18 cellular contexts compared by ENCODE assay signal in the genomic region with DNA sequence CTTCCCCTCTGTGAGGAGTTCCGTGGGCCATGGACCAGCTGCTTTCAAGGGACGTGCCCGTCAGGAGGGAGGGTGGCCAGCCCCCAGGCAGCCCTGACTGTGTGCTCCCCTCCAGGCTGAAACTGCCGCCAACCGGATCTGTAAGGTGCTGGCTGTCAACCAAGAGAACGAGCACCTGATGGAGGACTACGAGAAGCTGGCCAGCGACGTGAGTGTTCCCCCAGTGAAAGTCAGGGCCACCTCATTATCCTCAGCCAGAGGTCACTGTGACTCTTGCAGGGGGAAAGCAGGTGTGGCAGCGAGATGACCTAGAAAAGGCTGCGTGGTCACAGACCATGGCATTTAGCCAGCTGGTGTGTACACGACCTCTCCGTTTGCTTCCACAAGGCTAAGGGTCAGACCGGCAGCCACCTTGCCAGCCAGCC. TPM values are rescaled to one million over a fixed set of nuclear protein-coding genes. Genes with fewer than 3 reads are reported as not detected.
A peak's percentile ranks its signal among the peaks of the same experiment; 100 is the strongest.
DNase-seq lines count a peak whose midpoint lies in the region; ATAC-seq and TF ChIP-seq lines count a peak whose summit lies in the region.
"Had no signal": no experiment of that assay in that cellular context is flagged by ENCODE, and none has a peak within 500 bp of the region (broad histone marks: within the 10 kb centered on the region; RNA-seq: fewer than 3 reads in every experiment).

No MANE protein-coding gene starts in this region.

- CTCF ChIA-PET in RWPE1 (lab: Yijun Ruan, JAX) = interaction anchor here (0.7 kb wide), 1 partner anchor 171 kb away, joined by 3 read pairs; no protein-coding TSS in a partner anchor

- no peak for TF ChIP-seq POLR2A in GM18505 (IDR thresholded peaks at IDR 0.05; ENCODE audit: borderline replicate concordance, extremely low read depth, insufficient read depth, insufficient read length)

- H3K27me3 ChIP-seq in duodenal mucosa (ENCODE audit: control insufficient read depth in 1 of 2, insufficient read depth in 2 of 2, low read length in 2 of 2) = no peaks in the 10 kb centered on the region

- H3K4me1 ChIP-seq in duodenal mucosa (ENCODE audit: control insufficient read depth in 1 of 2, insufficient read depth in 2 of 2, low read length in 2 of 2) = peaks cover 0 to 8% of the 10 kb centered on the region in 2 donors

- POLR2A ChIA-PET in RWPE1 (lab: Yijun Ruan, JAX; ENCODE audit: low non-redundant PET) = interaction anchor here (0.6 kb wide), 1 partner anchor 181 kb away, joined by 8 read pairs; no protein-coding TSS in a partner anchor

- no peak overlapping the region for H3K9ac ChIP-seq in duodenal mucosa (ENCODE audit: low read depth in 1 of 2, low read length in 2 of 2)

- no peak overlapping the region for H3K4me3 ChIP-seq in duodenal mucosa (ENCODE audit: low read depth in 1 of 2, low read length in 2 of 2)

- TF ChIP-seq CTCF in RWPE1 (conservative IDR thresholded peaks at IDR 0.05; ENCODE audit: low read depth) = no peak

- ATAC-seq in GM18505 (IDR thresholded peaks at IDR 0.05; ENCODE audit: unreplicated experiment) = no peak
- ATAC-seq: HCT116, left colon had no signal

- H3K9me3 ChIP-seq in duodenal mucosa (ENCODE audit: control insufficient read depth in 1 of 2, low read length in 2 of 2) = no peaks in the 10 kb centered on the region

- peaks cover 62 to 96% of the 10 kb centered on the region in 2 donors for H3K36me3 ChIP-seq in duodenal mucosa (ENCODE audit: control insufficient read depth in 1 of 2, insufficient read depth in 2 of 2, low read length in 2 of 2)

- H3K27ac ChIP-seq in RWPE1 (peak overlapping the region; percentile 87), duodenal mucosa (ENCODE audit: low read depth, low read length) (peak overlapping the region; percentile 28), temporal lobe (ENCODE audit: low read depth, low read length) (peak overlapping the region; percentile 75)

- DNase-seq in RWPE1 (ENCODE audit: low spot score) (no peak), mucosa of gallbladder (ENCODE audit: low spot score) (peak; percentile 54), midbrain (lab: John Stamatoyannopoulos, UW) (no peak), medulla oblongata (ENCODE audit: extremely low spot score) (no peak), NCI-H2107 treated with DMSO at 0.1 percent for 48 hours (lab: John Stamatoyannopoulos, UW; ENCODE audit: unreplicated experiment) (no peak)
- DNase-seq: activated B cell treated with CpG ODN at 0.5 μM for 24 hours; activated naive CD4-positive, alpha-beta T cell treated with Interleukin-2 at 50 U/mL for 16 hours; central memory CD4-positive, alpha-beta T cell; left colon; NCI-H1092 treated with DMSO at 0.1 percent for 48 hours; NCI-H510A treated with DMSO at 0.1 percent for 48 hours; stimulated activated naive CD8-positive, alpha-beta T cell treated with anti-CD3 and anti-CD28 coated beads, Interleukin-15, amount 100 ng/mL, for 72 hours; T-helper 1 cell had no signal

RNA-seq across cellular contexts. Expression of a gene that starts 29.9 kb away (rescaled TPM):
- total RNA-seq in mucosa of gallbladder = 206 TPM
- total RNA-seq in temporal lobe = 0.25 TPM
- total RNA-seq: endothelial cell of umbilical vein had no signal

RNA-seq across cellular contexts. Expression of a gene that starts 59.0 kb away (rescaled TPM):
- not detected for total RNA-seq in mucosa of gallbladder
- 0.74 TPM for total RNA-seq in temporal lobe
- total RNA-seq: activated B cell treated with CpG ODN at 0.5 μM for 24 hours, endothelial cell of umbilical vein, left colon had no signal

Comparison
In these comparisons a context has a peak if more than half of its experiments do, and no peak if none do; other contexts are left out.
1. H3K27ac ChIP-seq: peak in every context shown above with its lines; median percentile 87 in RWPE1; 75 in temporal lobe; 28 in duodenal mucosa.
2. RNA of a gene that starts 29.9 kb away (total RNA-seq): 206 TPM in mucosa of gallbladder (single experiment); 0.25 TPM in temporal lobe (single experiment); every median in the first group is over 100 times any median in the second.